In the genomic region with DNA sequence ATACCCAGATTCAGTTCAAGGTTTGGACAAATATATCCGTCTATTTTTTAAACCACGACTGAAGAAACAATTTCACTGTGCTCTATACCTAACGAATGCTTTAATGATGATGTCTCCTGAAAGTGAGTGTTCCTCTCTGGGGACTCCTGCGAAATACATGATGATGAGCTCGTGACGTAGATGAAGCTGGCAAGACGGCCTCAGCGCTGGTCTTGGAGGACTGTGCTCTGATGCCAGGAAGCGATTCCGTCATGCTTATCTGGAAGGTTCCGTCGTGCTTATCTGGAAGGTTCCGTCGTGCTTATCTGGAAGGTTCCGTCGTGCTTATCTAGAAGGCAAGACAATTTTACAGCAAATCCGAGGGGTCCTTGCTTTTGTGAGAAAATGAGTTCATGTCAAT, we compare ENCODE assay signal across 28 cellular contexts.
"Had no signal": no experiment of that assay in that cellular context is flagged by ENCODE, and none has a peak within 500 bp of the region (broad histone marks: within the 10 kb centered on the region; RNA-seq: fewer than 3 reads in every experiment).

No MANE protein-coding gene starts in this region.

- H3K4me1 Mint-ChIP-seq: activated CD4-positive, alpha-beta T cell treated with anti-CD3 and anti-CD28 coated beads, Interleukin-2, amount 10 ng/mL, durations not matched to agents 7 days and 5 days; activated T-helper 17 cell treated with anti-CD3 and anti-CD28 coated beads, Interleukin-2, amount 50 U/mL, for 72 hours had no signal

- H3K4me3 Mint-ChIP-seq: activated CD4-positive, alpha-beta T cell treated with anti-CD3 and anti-CD28 coated beads, Interleukin-2, amount 10 ng/mL, durations not matched to agents 7 days and 5 days; activated CD8-positive, alpha-beta T cell treated with anti-CD3 and anti-CD28 coated beads for 36 hours; activated naive CD8-positive, alpha-beta T cell; activated T-cell treated with anti-CD3 and anti-CD28 coated beads, Interleukin-2, amount 50 U/mL, for 4 hours; activated T-helper 17 cell treated with anti-CD3 and anti-CD28 coated beads, Interleukin-2, amount 50 U/mL, for 72 hours; effector memory CD8-positive, alpha-beta T cell; WTC11 had no signal

- H3K36me3 Mint-ChIP-seq: activated naive CD8-positive, alpha-beta T cell had no signal

- H3K9me3 Mint-ChIP-seq: activated CD4-positive, alpha-beta T cell treated with anti-CD3 and anti-CD28 coated beads, Interleukin-2, amount 10 ng/mL, durations not matched to agents 7 days and 5 days had no signal

- DNase-seq: activated CD4-positive, alpha-beta T cell treated with anti-CD3 and anti-CD28 coated beads for 1 hour; activated CD4-positive, alpha-beta T cell treated with anti-CD3 and anti-CD28 coated beads for 4 hours; activated CD4-positive, alpha-beta T cell treated with anti-CD3 and anti-CD28 coated beads, Interleukin-2, amount 10 ng/mL, durations not matched to agents 7 days and 5 days; activated CD4-positive, alpha-beta T cell treated with anti-CD3 and anti-CD28 coated beads, Interleukin-2, amount 50 U/mL, for 4 hours; activated CD8-positive, alpha-beta memory T cell treated with anti-CD3 and anti-CD28 coated beads for 24 hours; activated CD8-positive, alpha-beta T cell treated with anti-CD3 and anti-CD28 coated beads for 36 hours; activated effector memory CD4-positive, alpha-beta T cell treated with Interleukin-2 at 50 U/mL for 16 hours; activated gamma-delta T cell treated with Interleukin-2 at 50 U/mL for 16 hours; activated naive CD4-positive, alpha-beta T cell treated with anti-CD3 and anti-CD28 coated beads, Interleukin-2, amount 50 U/mL, for 16 hours; activated naive CD4-positive, alpha-beta T cell treated with Interleukin-2 at 50 U/mL for 16 hours; activated T-cell treated with anti-CD3 and anti-CD28 coated beads, Interleukin-2, amount 50 U/mL, for 4 hours; amniotic stem cell; anterior cingulate cortex; brain microvascular endothelial cell; caudate nucleus; cerebellar nuclear complex; cortex of kidney; dermis blood vessel endothelial cell; effector CD4-positive, alpha-beta T cell; effector memory CD8-positive, alpha-beta T cell; erythroblast; foreskin keratinocyte; gastrocnemius medialis; glutamatergic neuron; T-helper 2 cell had no signal

- H3K27me3 Mint-ChIP-seq: activated CD4-positive, alpha-beta T cell treated with anti-CD3 and anti-CD28 coated beads, Interleukin-2, amount 10 ng/mL, durations not matched to agents 7 days and 5 days; activated CD8-positive, alpha-beta T cell treated with anti-CD3 and anti-CD28 coated beads for 36 hours; activated naive CD8-positive, alpha-beta T cell; effector memory CD8-positive, alpha-beta T cell had no signal

- H3K27ac Mint-ChIP-seq: activated CD4-positive, alpha-beta T cell treated with anti-CD3 and anti-CD28 coated beads, Interleukin-2, amount 10 ng/mL, durations not matched to agents 7 days and 5 days; activated CD8-positive, alpha-beta T cell treated with anti-CD3 and anti-CD28 coated beads for 36 hours; activated naive CD8-positive, alpha-beta T cell; activated T-helper 17 cell treated with anti-CD3 and anti-CD28 coated beads, Interleukin-2, amount 50 U/mL, for 72 hours; effector memory CD8-positive, alpha-beta T cell; WTC11 had no signal
